ENCODE assay signal across 8 cellular contexts in the genomic region with DNA sequence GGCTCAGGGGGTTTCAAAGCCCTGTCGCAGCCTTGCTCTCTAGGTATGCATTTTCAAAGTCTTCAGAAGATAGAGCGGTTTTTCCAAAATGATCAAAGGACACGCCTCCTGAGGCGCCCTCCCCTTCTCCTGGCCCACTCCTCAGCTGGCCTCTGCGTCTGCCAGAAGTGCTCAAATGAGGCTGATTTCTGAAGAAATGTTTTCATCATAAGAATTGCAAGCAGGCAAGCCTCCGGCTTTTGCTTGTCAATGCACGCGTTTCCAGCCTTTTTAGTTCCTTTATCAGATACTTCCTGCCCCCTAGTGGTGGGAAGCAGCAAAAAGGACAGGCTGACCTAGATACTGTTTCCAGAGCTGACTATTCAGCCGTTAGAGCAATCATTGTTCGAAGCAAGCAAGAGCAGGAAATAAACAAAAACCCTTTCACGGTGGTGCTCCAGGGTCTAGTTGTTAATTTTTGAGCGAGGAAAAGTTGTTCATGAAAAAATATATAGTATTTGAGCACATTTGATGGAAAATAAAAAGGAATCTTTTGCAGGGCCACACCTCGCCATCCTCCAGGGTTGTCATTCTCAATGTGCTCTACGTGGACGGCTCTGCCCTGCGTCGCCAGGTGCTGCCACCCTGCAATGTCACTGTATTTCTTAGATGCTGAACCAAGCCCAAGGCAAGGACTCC.
DNase-seq lines count a peak whose midpoint lies in the region; ATAC-seq lines count a peak whose summit lies in the region.

No MANE protein-coding gene starts in this region.

- no peaks in the 10 kb centered on the region; the same call in 1 of the 2 replicates for H3K9me3 ChIP-seq in BLaER1

- no peak overlapping the region for H3K4me3 ChIP-seq in BLaER1

- peak; percentile 64 for DNase-seq in GM19240 (ENCODE audit: insufficient read length, low spot score)
- peak; percentile 63 for DNase-seq in NCI-H510A treated with DMSO at 0.1 percent for 48 hours (lab: John Stamatoyannopoulos, UW)
- DNase-seq in activated CD4-positive, alpha-beta T cell treated with anti-CD3 and anti-CD28 coated beads for 4 hours = peak; percentile 78 to 87
- DNase-seq in left colon = peak; percentile 69 to 85
- peak; percentile 69 for DNase-seq in stimulated activated CD4-positive, alpha-beta T cell treated with anti-CD3 and anti-CD28 coated beads, Interleukin-4, amount 100 ng/mL, for 1 hour

- peak; percentile 91 for ATAC-seq in HG03457 (IDR thresholded peaks at IDR 0.05; ENCODE audit: unreplicated experiment)
- ATAC-seq in left colon = peak; percentile 87

- no peak overlapping the region for H3K9ac ChIP-seq in BLaER1

- intact Hi-C loops in left colon (cut with DNase I, micrococcal nuclease) = no loop called here

- H4K20me1 ChIP-seq in BLaER1 = no peaks in the 10 kb centered on the region

- no peaks in the 10 kb centered on the region for H3K36me3 ChIP-seq in BLaER1

- no peak overlapping the region; the same call in 1 of the 2 replicates for H3K27ac ChIP-seq in BLaER1
- peak overlapping the region; percentile 76 for H3K27ac ChIP-seq in cingulate gyrus (ENCODE audit: low read depth, low read length)

- peak overlapping the region; percentile 69 for H3K4me2 ChIP-seq in BLaER1

- H3K4me1 ChIP-seq in BLaER1 = peaks cover 19% of the 10 kb centered on the region

- H3K27me3 ChIP-seq in BLaER1 = no peaks in the 10 kb centered on the region
